ENCODE assay signal across 1 cellular context in the genomic region with DNA sequence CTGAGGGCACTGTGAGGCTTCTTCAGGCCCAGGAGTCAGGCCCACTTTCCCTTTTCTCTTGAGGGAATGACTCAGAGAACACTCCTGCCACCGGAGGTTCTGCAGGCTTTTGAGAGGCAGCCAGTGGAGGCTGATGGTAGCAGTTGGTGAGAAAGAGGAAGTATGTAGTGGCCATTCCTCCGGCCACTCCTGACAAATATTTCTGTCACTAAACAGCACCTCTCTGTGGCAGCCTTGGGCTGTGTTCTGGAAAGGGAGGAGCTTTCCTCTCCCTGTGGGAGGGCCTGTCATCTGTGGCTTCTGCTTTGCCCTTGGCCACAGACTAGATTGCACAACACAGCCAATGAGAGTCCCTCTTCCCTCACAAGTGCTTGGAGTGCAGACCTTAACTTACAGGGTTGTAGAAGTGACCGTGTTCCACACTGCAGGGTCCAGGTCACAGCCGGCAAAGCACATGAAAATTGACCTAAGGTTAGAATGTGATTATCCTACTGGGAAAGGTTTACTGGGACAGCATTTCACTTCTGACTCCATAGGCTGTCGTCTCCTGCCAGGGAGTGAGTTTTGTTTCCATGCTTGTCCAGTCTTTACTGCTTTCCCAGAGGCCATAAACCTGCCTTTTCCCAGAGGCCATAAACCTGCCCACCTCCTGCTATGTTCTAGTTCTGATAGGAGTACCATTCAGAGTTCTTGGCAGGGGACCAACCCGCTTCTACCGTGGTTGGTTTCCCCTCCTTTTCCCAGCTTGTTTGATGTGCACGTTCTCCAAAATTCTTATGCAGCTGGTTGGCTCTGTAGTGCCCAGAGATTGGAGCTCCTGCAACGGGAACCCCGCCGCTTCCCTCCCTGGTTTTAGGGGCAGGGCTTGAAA.
TF ChIP-seq lines count a peak whose summit lies in the region.

No MANE protein-coding gene starts in this region.

TF ChIP-seq in GM12878, 131 proteins besides CTCF, POLR2A, EP300 and RAD21 (continued from another document):
- TF ChIP-seq MEF2B (IDR thresholded peaks at IDR 0.05; ENCODE audit: partially characterized antibody, poor library complexity, severe bottlenecking) (no peak), ZNF384 (IDR thresholded peaks at IDR 0.05; ENCODE audit: borderline replicate concordance, low read depth, low read length) (no peak), RFX5 (IDR thresholded peaks at IDR 0.05; ENCODE audit: low read depth, low read length) (peak; percentile 58; the same call in 1 of the 2 replicates), YBX1 (IDR thresholded peaks at IDR 0.05) (no peak), BHLHE40 (IDR thresholded peaks at IDR 0.05; ENCODE audit: borderline replicate concordance in 1 of 2, low read depth in 2 of 2, low read length in 1 of 2) (peak in 1 of 2 experiments; percentile 43; a peak in 2 of 4 replicates), PAX5 (IDR thresholded peaks at IDR 0.05; ENCODE audit: borderline replicate concordance, low read depth, low read length) (no peak), LARP7 (IDR thresholded peaks at IDR 0.05) (no peak), CHD1 (IDR thresholded peaks at IDR 0.05; ENCODE audit: low read depth, low read length) (no peak), GATAD2B (conservative IDR thresholded peaks at IDR 0.05; ENCODE audit: low read depth) (0 out of 2 replicates have a peak, but pooled peaks have one; percentile 43), CBFB (IDR thresholded peaks at IDR 0.05; ENCODE audit: low read depth) (no peak), STAT1 (conservative IDR thresholded peaks at IDR 0.05) (no peak), PAX8 (IDR thresholded peaks at IDR 0.05) (no peak), FOXM1 (IDR thresholded peaks at IDR 0.05; ENCODE audit: low read depth, low read length) (no peak), CREM (IDR thresholded peaks at IDR 0.05; ENCODE audit: low read depth) (no peak), SMARCA5 (IDR thresholded peaks at IDR 0.05) (no peak), EED (IDR thresholded peaks at IDR 0.05; ENCODE audit: low read depth) (peak; percentile 54; the same call in 1 of the 2 replicates), IRF4 (IDR thresholded peaks at IDR 0.05; ENCODE audit: low read depth, low read length) (peak; percentile 62), WRNIP1 (IDR thresholded peaks at IDR 0.05; ENCODE audit: borderline replicate concordance, low read depth, low read length) (peak; percentile 95), POLR2AphosphoS2 (IDR thresholded peaks at IDR 0.05; ENCODE audit: low read depth, low read length) (no peak), RCOR1 (conservative IDR thresholded peaks at IDR 0.05; ENCODE audit: low read depth, low read length) (no peak), RUNX3 (IDR thresholded peaks at IDR 0.05; ENCODE audit: low read length) (peak; percentile 41; the same call in 1 of the 2 replicates), MEF2A (IDR thresholded peaks at IDR 0.05; ENCODE audit: insufficient read depth, low read depth, low read length) (no peak), CEBPB (IDR thresholded peaks at IDR 0.05; ENCODE audit: borderline replicate concordance in 1 of 2, low read depth in 2 of 2, low read length in 2 of 2) (peak in 1 of 2 experiments; percentile 95; a peak in 2 of 4 replicates), ETV6 (conservative IDR thresholded peaks at IDR 0.05 in 1 of 2, IDR thresholded peaks at IDR 0.05 in 1 of 2; ENCODE audit: borderline replicate concordance in 1 of 2, low read depth in 1 of 2) (0 out of 4 replicates have a peak, but pooled peaks of 1 of the 2 experiments have one; percentile 31), TCF12 (IDR thresholded peaks at IDR 0.05; ENCODE audit: low read depth, low read length) (no peak; the same call in 1 of the 2 replicates), HDAC6 (IDR thresholded peaks at IDR 0.05; ENCODE audit: unreplicated experiment) (no peak), ESRRA (IDR thresholded peaks at IDR 0.05; ENCODE audit: low read length) (peak; percentile 25; the same call in 1 of the 2 replicates), BACH1 (IDR thresholded peaks at IDR 0.05; ENCODE audit: borderline replicate concordance) (no peak), NFXL1 (IDR thresholded peaks at IDR 0.05; ENCODE audit: borderline replicate concordance) (no peak)
- TF ChIP-seq, protein P1, sequence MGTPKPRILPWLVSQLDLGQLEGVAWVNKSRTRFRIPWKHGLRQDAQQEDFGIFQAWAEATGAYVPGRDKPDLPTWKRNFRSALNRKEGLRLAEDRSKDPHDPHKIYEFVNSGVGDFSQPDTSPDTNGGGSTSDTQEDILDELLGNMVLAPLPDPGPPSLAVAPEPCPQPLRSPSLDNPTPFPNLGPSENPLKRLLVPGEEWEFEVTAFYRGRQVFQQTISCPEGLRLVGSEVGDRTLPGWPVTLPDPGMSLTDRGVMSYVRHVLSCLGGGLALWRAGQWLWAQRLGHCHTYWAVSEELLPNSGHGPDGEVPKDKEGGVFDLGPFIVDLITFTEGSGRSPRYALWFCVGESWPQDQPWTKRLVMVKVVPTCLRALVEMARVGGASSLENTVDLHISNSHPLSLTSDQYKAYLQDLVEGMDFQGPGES (IDR thresholded peaks at IDR 0.05) = no peak
- TF ChIP-seq, protein P2, sequence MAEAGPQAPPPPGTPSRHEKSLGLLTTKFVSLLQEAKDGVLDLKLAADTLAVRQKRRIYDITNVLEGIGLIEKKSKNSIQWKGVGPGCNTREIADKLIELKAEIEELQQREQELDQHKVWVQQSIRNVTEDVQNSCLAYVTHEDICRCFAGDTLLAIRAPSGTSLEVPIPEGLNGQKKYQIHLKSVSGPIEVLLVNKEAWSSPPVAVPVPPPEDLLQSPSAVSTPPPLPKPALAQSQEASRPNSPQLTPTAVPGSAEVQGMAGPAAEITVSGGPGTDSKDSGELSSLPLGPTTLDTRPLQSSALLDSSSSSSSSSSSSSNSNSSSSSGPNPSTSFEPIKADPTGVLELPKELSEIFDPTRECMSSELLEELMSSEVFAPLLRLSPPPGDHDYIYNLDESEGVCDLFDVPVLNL (IDR thresholded peaks at IDR 0.05; ENCODE audit: low read depth, low read length) = no peak
- TF ChIP-seq, protein P3, sequence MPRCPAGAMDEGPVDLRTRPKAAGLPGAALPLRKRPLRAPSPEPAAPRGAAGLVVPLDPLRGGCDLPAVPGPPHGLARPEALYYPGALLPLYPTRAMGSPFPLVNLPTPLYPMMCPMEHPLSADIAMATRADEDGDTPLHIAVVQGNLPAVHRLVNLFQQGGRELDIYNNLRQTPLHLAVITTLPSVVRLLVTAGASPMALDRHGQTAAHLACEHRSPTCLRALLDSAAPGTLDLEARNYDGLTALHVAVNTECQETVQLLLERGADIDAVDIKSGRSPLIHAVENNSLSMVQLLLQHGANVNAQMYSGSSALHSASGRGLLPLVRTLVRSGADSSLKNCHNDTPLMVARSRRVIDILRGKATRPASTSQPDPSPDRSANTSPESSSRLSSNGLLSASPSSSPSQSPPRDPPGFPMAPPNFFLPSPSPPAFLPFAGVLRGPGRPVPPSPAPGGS (IDR thresholded peaks at IDR 0.05; ENCODE audit: borderline replicate concordance, insufficient read depth, low read depth, low read length, poor library complexity, severe bottlenecking) = no peak
- TF ChIP-seq, protein P4, sequence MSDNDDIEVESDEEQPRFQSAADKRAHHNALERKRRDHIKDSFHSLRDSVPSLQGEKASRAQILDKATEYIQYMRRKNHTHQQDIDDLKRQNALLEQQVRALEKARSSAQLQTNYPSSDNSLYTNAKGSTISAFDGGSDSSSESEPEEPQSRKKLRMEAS (IDR thresholded peaks at IDR 0.05; ENCODE audit: low read depth, low read length) = peak; percentile 30; the same call in 1 of the 2 replicates
- TF ChIP-seq, protein P5, sequence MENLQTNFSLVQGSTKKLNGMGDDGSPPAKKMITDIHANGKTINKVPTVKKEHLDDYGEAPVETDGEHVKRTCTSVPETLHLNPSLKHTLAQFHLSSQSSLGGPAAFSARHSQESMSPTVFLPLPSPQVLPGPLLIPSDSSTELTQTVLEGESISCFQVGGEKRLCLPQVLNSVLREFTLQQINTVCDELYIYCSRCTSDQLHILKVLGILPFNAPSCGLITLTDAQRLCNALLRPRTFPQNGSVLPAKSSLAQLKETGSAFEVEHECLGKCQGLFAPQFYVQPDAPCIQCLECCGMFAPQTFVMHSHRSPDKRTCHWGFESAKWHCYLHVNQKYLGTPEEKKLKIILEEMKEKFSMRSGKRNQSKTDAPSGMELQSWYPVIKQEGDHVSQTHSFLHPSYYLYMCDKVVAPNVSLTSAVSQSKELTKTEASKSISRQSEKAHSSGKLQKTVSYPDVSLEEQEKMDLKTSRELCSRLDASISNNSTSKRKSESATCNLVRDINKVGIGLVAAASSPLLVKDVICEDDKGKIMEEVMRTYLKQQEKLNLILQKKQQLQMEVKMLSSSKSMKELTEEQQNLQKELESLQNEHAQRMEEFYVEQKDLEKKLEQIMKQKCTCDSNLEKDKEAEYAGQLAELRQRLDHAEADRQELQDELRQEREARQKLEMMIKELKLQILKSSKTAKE (IDR thresholded peaks at IDR 0.05; ENCODE audit: low read depth, poor library complexity, severe bottlenecking) = peak; percentile 55
